In the genomic region with DNA sequence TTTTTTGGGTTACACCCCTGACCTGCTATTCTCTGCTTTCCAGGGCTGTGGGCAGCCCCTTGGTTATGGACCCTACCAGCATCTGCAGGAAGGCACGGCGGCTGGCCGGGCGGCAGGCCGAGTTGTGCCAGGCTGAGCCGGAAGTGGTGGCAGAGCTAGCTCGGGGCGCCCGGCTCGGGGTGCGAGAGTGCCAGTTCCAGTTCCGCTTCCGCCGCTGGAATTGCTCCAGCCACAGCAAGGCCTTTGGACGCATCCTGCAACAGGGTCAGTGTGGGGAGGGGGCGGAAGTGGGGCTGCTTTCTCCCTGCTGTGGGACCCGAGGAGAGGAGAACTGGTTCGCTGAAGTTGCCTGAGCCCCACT, we compare ENCODE assay signal across 13 cellular contexts. TPM values are rescaled to one million over a fixed set of nuclear protein-coding genes. Genes with fewer than 3 reads are reported as not detected.
DNase-seq lines count a peak whose midpoint lies in the region; ATAC-seq and TF ChIP-seq lines count a peak whose summit lies in the region.
"Had no signal": no experiment of that assay in that cellular context is flagged by ENCODE, and none has a peak within 500 bp of the region (broad histone marks: within the 10 kb centered on the region; RNA-seq: fewer than 3 reads in every experiment).

No MANE protein-coding gene starts in this region.

- H3K4me1 Mint-ChIP-seq in CD4-positive, alpha-beta T cell (ENCODE audit: low read depth): peaks cover 30% of the 10 kb centered on the region
- peaks cover 24% of the 10 kb centered on the region for H3K4me1 Mint-ChIP-seq in activated naive CD8-positive, alpha-beta T cell (ENCODE audit: low read depth)

- H3K36me3 ChIP-seq in neural cell (ENCODE audit: insufficient read depth, low read length): no peaks in the 10 kb centered on the region

- no peaks in the 10 kb centered on the region for H3K79me2 ChIP-seq in neural cell (replicated peaks; ENCODE audit: insufficient read depth, low read length)

- H3F3A ChIP-seq in neural cell (ENCODE audit: insufficient read depth, low read length, poor library complexity, severe bottlenecking): no peaks in the 10 kb centered on the region

- H3K9me3 Mint-ChIP-seq in CD4-positive, alpha-beta T cell: no peaks in the 10 kb centered on the region
- no peaks in the 10 kb centered on the region for H3K9me3 Mint-ChIP-seq in activated naive CD8-positive, alpha-beta T cell (ENCODE audit: low read depth)

- intact Hi-C loops in CD4-positive, alpha-beta T cell (cut with DNase I, micrococcal nuclease): no loop called here

- H3K9me3 ChIP-seq in CD4-positive, alpha-beta T cell (ENCODE audit: control insufficient read depth, low read length): no peaks in the 10 kb centered on the region
- no peaks in the 10 kb centered on the region for H3K9me3 ChIP-seq in neural cell (ENCODE audit: low read length)

- peaks cover 42% of the 10 kb centered on the region for H3K27me3 ChIP-seq in CD4-positive, alpha-beta T cell (ENCODE audit: control insufficient read depth, insufficient read depth, low read length)
- peaks cover 99% of the 10 kb centered on the region for H3K27me3 ChIP-seq in neural cell (ENCODE audit: insufficient read depth, low read depth, low read length)

- no peak overlapping the region for H3K27ac Mint-ChIP-seq in CD4-positive, alpha-beta T cell
- H3K27ac Mint-ChIP-seq in activated naive CD8-positive, alpha-beta T cell: no peak overlapping the region
- H3K27ac Mint-ChIP-seq: activated CD8-positive, alpha-beta memory T cell treated with anti-CD3 and anti-CD28 coated beads, Interleukin-2, amount 10 ng/mL, durations not matched to agents 7 days and 5 days; brain had no signal

- no peaks in the 10 kb centered on the region for H4K20me1 ChIP-seq in neural cell (ENCODE audit: insufficient read depth)

- H3K27ac ChIP-seq in CD4-positive, alpha-beta T cell (ENCODE audit: low read depth, low read length): no peak overlapping the region
- no peak overlapping the region for H3K27ac ChIP-seq in neural cell (ENCODE audit: low read length)

- H3K27me3 Mint-ChIP-seq in CD4-positive, alpha-beta T cell: peaks cover 67% of the 10 kb centered on the region
- H3K27me3 Mint-ChIP-seq in activated naive CD8-positive, alpha-beta T cell: peaks cover 18% of the 10 kb centered on the region

- no peak for TF ChIP-seq RAD21 in neural cell (conservative IDR thresholded peaks at IDR 0.05)

- CTCF ChIA-PET in CD4-positive, alpha-beta T cell (lab: Charles Lee): interaction anchor here (3.8 kb wide), 1 partner anchor 28 kb away, joined by 26 read pairs; no protein-coding TSS in a partner anchor

- no peak for TF ChIP-seq EP300 in neural cell (conservative IDR thresholded peaks at IDR 0.05; ENCODE audit: poor library complexity, severe bottlenecking)

- no peak for ATAC-seq in CD4-positive, alpha-beta T cell (ENCODE audit: poor library complexity)
- ATAC-seq in HG03108 (IDR thresholded peaks at IDR 0.05; ENCODE audit: unreplicated experiment): peak; percentile 37
- ATAC-seq: left colon had no signal

- no peak overlapping the region for H3K4me2 ChIP-seq in neural cell (ENCODE audit: low read length)

- no peak overlapping the region for H3K4me3 ChIP-seq in neural cell (ENCODE audit: low read length)

- H3K9me2 ChIP-seq in neural cell (ENCODE audit: insufficient read depth, low read length): no peaks in the 10 kb centered on the region

- no peak for TF ChIP-seq CTCF in CD4-positive, alpha-beta T cell (IDR thresholded peaks at IDR 0.05)
- TF ChIP-seq CTCF in neural cell (IDR thresholded peaks at IDR 0.05; ENCODE audit: poor library complexity, severe bottlenecking): no peak

- H2AFZ ChIP-seq in neural cell (ENCODE audit: low read depth, low read length): no peak overlapping the region

- POLR2A ChIA-PET in CD4-positive, alpha-beta T cell (lab: Charles Lee): interaction anchor here (1.1 to 19.6 kb wide), 3 partner anchors 9 to 197 kb away, joined by 4 to 455 read pairs (median 14); a partner anchor contains a TSS

- no peak overlapping the region for H3K9ac ChIP-seq in neural cell (ENCODE audit: low read length)

- no peak for DNase-seq in CD4-positive, alpha-beta T cell
- DNase-seq in mesenteric fat pad (ENCODE audit: low spot score): no peak
- no peak for DNase-seq in NCI-H2081 treated with DMSO at 0.1 percent for 48 hours (lab: John Stamatoyannopoulos, UW)
- no peak for DNase-seq in DMS114 treated with DMSO at 0.1 percent for 48 hours (lab: John Stamatoyannopoulos, UW; ENCODE audit: unreplicated experiment)
- no peak for DNase-seq in LoVo (ENCODE audit: low spot score)
- DNase-seq: activated CD8-positive, alpha-beta memory T cell treated with anti-CD3 and anti-CD28 coated beads, Interleukin-2, amount 10 ng/mL, durations not matched to agents 7 days and 5 days; DMS153 had no signal

- H3K4me3 Mint-ChIP-seq in CD4-positive, alpha-beta T cell: peak overlapping the region; percentile 60
- peak overlapping the region; percentile 66 for H3K4me3 Mint-ChIP-seq in activated naive CD8-positive, alpha-beta T cell

- no peaks in the 10 kb centered on the region for H3K36me3 Mint-ChIP-seq in CD4-positive, alpha-beta T cell (ENCODE audit: low read depth)
- no peaks in the 10 kb centered on the region for H3K36me3 Mint-ChIP-seq in activated naive CD8-positive, alpha-beta T cell
- H3K36me3 Mint-ChIP-seq: activated CD8-positive, alpha-beta memory T cell treated with anti-CD3 and anti-CD28 coated beads, Interleukin-2, amount 10 ng/mL, durations not matched to agents 7 days and 5 days; brain had no signal

TF ChIP-seq in neural cell, 6 proteins besides CTCF, POLR2A, EP300 and RAD21:
- TF ChIP-seq SMC3 (conservative IDR thresholded peaks at IDR 0.05; ENCODE audit: poor library complexity) (no peak), EZH2 (IDR thresholded peaks at IDR 0.05; ENCODE audit: borderline replicate concordance, insufficient read depth, low read length, poor library complexity, severe bottlenecking) (peak; percentile 26)
TF ChIP-seq in neural cell: peak in this region for 1.

RNA-seq across cellular contexts. Expression of a gene that starts 9.7 kb away (rescaled TPM):
- total RNA-seq in CD4-positive, alpha-beta T cell: 1 to 10 TPM; 4.8 to 6.6 TPM
- polyA plus RNA-seq in neural cell: 0.14 and 0.20 TPM in 2 replicates
- not detected in 2 replicates for polyA minus RNA-seq in neural cell
- total RNA-seq in mesenteric fat pad: not detected

RNA-seq across cellular contexts. Expression of a gene that starts 11.4 kb away (rescaled TPM):
- total RNA-seq in CD4-positive, alpha-beta T cell: not detected
- not detected in 2 replicates for polyA plus RNA-seq in neural cell
- not detected in 2 replicates for polyA minus RNA-seq in neural cell
- total RNA-seq in mesenteric fat pad: 0.90 TPM
- total RNA-seq: activated CD8-positive, alpha-beta memory T cell treated with anti-CD3 and anti-CD28 coated beads, Interleukin-2, amount 10 ng/mL, durations not matched to agents 7 days and 5 days; SK-MEL-5 had no signal

RNA-seq across cellular contexts. Expression of a gene that starts 39.4 kb away (rescaled TPM):
- total RNA-seq in CD4-positive, alpha-beta T cell: not detected
- not detected in 2 replicates for polyA plus RNA-seq in neural cell
- polyA minus RNA-seq in neural cell: not detected in 2 replicates
- total RNA-seq in mesenteric fat pad: not detected
- total RNA-seq: activated CD8-positive, alpha-beta memory T cell treated with anti-CD3 and anti-CD28 coated beads, Interleukin-2, amount 10 ng/mL, durations not matched to agents 7 days and 5 days; left colon; SK-MEL-5 had no signal
